10 cellular contexts compared by ENCODE assay signal in the genomic region with DNA sequence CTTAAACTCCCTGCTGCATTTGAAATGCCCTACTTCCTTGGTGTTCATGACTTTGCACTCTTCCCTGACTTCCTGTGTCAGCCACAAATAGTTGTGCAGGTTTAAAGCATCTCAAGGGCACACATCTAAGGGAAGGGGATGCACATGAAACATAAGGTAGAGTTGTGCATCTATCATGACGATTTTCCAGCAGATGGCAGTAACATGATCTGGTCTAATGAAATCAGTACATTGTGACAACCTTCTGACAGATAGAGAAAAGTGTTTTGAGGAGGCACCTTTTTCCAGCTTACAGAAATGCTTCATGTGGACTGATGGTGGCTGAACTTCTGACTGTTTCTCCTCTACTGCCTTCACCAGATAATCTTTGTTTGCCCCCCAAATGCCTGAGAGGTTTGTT.
A peak's percentile ranks its signal among the peaks of the same experiment; 100 is the strongest.
DNase-seq lines count a peak whose midpoint lies in the region; ATAC-seq and TF ChIP-seq lines count a peak whose summit lies in the region.
"Had no signal": no experiment of that assay in that cellular context is flagged by ENCODE, and none has a peak within 500 bp of the region (broad histone marks: within the 10 kb centered on the region; RNA-seq: fewer than 3 reads in every experiment).

No MANE protein-coding gene starts in this region.

- H3K27me3 Mint-ChIP-seq in GM23338 (ENCODE audit: insufficient read depth, low read depth, poor library complexity) (no peaks in the 10 kb centered on the region), neural crest cell (ENCODE audit: low read depth) (no peaks in the 10 kb centered on the region)
- H3K27me3 Mint-ChIP-seq: activated CD8-positive, alpha-beta memory T cell treated with anti-CD3 and anti-CD28 coated beads, Interleukin-2, amount 10 ng/mL, durations not matched to agents 7 days and 5 days had no signal

- no peaks in the 10 kb centered on the region for H3K9me2 ChIP-seq in GM23338 (ENCODE audit: insufficient read depth)

- H3K4me3 Mint-ChIP-seq in GM23338 = no peak overlapping the region
- H3K4me3 Mint-ChIP-seq in neural crest cell = no peak overlapping the region
- H3K4me3 Mint-ChIP-seq: activated CD8-positive, alpha-beta memory T cell treated with anti-CD3 and anti-CD28 coated beads, Interleukin-2, amount 10 ng/mL, durations not matched to agents 7 days and 5 days had no signal

- H3K4me1 ChIP-seq in GM23338 (ENCODE audit: insufficient read depth) = no peaks in the 10 kb centered on the region

- no peak overlapping the region for H3K27ac ChIP-seq in GM23338 (ENCODE audit: low read depth)

- H3K4me1 Mint-ChIP-seq in GM23338 (peaks cover 7% of the 10 kb centered on the region; the same call in 2 of the 3 replicates), neural crest cell (no peaks in the 10 kb centered on the region)
- H3K4me1 Mint-ChIP-seq: activated CD8-positive, alpha-beta memory T cell treated with anti-CD3 and anti-CD28 coated beads, Interleukin-2, amount 10 ng/mL, durations not matched to agents 7 days and 5 days had no signal

- H3K36me3 ChIP-seq in GM23338 (ENCODE audit: insufficient read depth) = no peaks in the 10 kb centered on the region

- peak in 1 of 2 experiments; percentile 62; a peak in 2 of 4 replicates for TF ChIP-seq CTCF in GM23338 (conservative IDR thresholded peaks at IDR 0.05; ENCODE audit: low read depth in 2 of 2)
- peak; percentile 28 for TF ChIP-seq CTCF in neural crest cell (conservative IDR thresholded peaks at IDR 0.05)

- no peak overlapping the region for H3K4me2 ChIP-seq in GM23338

- no peaks in the 10 kb centered on the region for H3F3A ChIP-seq in GM23338 (replicated peaks; ENCODE audit: low read depth)

- ATAC-seq in GM23338 (no peak), GM18868 (IDR thresholded peaks at IDR 0.05; ENCODE audit: unreplicated experiment) (no peak)
- ATAC-seq: activated CD8-positive, alpha-beta memory T cell treated with anti-CD3 and anti-CD28 coated beads, Interleukin-2, amount 10 ng/mL, durations not matched to agents 7 days and 5 days had no signal

- peak; percentile 23 for DNase-seq in GM23338 (ENCODE audit: low spot score)
- DNase-seq in NCI-H524 (lab: John Stamatoyannopoulos, UW) = peak; percentile 40 to 74
- DNase-seq in cerebellar cortex (ENCODE audit: low spot score) = peak; percentile 66
- DNase-seq in neural crest cell (ENCODE audit: low read depth, low spot score) = no peak
- no peak for DNase-seq in DMS79 (lab: John Stamatoyannopoulos, UW)
- DNase-seq in posterior cingulate gyrus = no peak
- DNase-seq: activated CD8-positive, alpha-beta memory T cell treated with anti-CD3 and anti-CD28 coated beads, Interleukin-2, amount 10 ng/mL, durations not matched to agents 7 days and 5 days; NCI-H510A; stimulated activated CD8-positive, alpha-beta memory T cell treated with anti-CD3 and anti-CD28 coated beads, Interleukin-4, amount 100 ng/mL, for 48 hours had no signal

- intact Hi-C loops in posterior cingulate gyrus (cut with DNase I) = no loop called here

- no peaks in the 10 kb centered on the region for H4K20me1 ChIP-seq in GM23338 (replicated peaks; ENCODE audit: insufficient read depth)

- H2AFZ ChIP-seq in GM23338 = no peak overlapping the region

- no peaks in the 10 kb centered on the region for H3K9me3 Mint-ChIP-seq in GM23338
- no peaks in the 10 kb centered on the region for H3K9me3 Mint-ChIP-seq in neural crest cell

- H3K27ac Mint-ChIP-seq in GM23338 (no peak overlapping the region), neural crest cell (ENCODE audit: unreplicated experiment) (no peak overlapping the region)
- H3K27ac Mint-ChIP-seq: activated CD8-positive, alpha-beta memory T cell treated with anti-CD3 and anti-CD28 coated beads, Interleukin-2, amount 10 ng/mL, durations not matched to agents 7 days and 5 days had no signal

- no peaks in the 10 kb centered on the region for H3K27me3 ChIP-seq in GM23338 (ENCODE audit: insufficient read depth)

- no peaks in the 10 kb centered on the region for H3K79me2 ChIP-seq in GM23338 (replicated peaks; ENCODE audit: insufficient read depth)

- H3K36me3 Mint-ChIP-seq in GM23338 (ENCODE audit: low read depth) = no peaks in the 10 kb centered on the region
- no peaks in the 10 kb centered on the region for H3K36me3 Mint-ChIP-seq in neural crest cell (ENCODE audit: low read depth)
- H3K36me3 Mint-ChIP-seq: activated CD8-positive, alpha-beta memory T cell treated with anti-CD3 and anti-CD28 coated beads, Interleukin-2, amount 10 ng/mL, durations not matched to agents 7 days and 5 days had no signal

- H3K4me3 ChIP-seq in GM23338 = no peak overlapping the region

TF ChIP-seq in GM23338, 12 proteins besides CTCF, POLR2A, EP300 and RAD21:
- TF ChIP-seq, protein P1, sequence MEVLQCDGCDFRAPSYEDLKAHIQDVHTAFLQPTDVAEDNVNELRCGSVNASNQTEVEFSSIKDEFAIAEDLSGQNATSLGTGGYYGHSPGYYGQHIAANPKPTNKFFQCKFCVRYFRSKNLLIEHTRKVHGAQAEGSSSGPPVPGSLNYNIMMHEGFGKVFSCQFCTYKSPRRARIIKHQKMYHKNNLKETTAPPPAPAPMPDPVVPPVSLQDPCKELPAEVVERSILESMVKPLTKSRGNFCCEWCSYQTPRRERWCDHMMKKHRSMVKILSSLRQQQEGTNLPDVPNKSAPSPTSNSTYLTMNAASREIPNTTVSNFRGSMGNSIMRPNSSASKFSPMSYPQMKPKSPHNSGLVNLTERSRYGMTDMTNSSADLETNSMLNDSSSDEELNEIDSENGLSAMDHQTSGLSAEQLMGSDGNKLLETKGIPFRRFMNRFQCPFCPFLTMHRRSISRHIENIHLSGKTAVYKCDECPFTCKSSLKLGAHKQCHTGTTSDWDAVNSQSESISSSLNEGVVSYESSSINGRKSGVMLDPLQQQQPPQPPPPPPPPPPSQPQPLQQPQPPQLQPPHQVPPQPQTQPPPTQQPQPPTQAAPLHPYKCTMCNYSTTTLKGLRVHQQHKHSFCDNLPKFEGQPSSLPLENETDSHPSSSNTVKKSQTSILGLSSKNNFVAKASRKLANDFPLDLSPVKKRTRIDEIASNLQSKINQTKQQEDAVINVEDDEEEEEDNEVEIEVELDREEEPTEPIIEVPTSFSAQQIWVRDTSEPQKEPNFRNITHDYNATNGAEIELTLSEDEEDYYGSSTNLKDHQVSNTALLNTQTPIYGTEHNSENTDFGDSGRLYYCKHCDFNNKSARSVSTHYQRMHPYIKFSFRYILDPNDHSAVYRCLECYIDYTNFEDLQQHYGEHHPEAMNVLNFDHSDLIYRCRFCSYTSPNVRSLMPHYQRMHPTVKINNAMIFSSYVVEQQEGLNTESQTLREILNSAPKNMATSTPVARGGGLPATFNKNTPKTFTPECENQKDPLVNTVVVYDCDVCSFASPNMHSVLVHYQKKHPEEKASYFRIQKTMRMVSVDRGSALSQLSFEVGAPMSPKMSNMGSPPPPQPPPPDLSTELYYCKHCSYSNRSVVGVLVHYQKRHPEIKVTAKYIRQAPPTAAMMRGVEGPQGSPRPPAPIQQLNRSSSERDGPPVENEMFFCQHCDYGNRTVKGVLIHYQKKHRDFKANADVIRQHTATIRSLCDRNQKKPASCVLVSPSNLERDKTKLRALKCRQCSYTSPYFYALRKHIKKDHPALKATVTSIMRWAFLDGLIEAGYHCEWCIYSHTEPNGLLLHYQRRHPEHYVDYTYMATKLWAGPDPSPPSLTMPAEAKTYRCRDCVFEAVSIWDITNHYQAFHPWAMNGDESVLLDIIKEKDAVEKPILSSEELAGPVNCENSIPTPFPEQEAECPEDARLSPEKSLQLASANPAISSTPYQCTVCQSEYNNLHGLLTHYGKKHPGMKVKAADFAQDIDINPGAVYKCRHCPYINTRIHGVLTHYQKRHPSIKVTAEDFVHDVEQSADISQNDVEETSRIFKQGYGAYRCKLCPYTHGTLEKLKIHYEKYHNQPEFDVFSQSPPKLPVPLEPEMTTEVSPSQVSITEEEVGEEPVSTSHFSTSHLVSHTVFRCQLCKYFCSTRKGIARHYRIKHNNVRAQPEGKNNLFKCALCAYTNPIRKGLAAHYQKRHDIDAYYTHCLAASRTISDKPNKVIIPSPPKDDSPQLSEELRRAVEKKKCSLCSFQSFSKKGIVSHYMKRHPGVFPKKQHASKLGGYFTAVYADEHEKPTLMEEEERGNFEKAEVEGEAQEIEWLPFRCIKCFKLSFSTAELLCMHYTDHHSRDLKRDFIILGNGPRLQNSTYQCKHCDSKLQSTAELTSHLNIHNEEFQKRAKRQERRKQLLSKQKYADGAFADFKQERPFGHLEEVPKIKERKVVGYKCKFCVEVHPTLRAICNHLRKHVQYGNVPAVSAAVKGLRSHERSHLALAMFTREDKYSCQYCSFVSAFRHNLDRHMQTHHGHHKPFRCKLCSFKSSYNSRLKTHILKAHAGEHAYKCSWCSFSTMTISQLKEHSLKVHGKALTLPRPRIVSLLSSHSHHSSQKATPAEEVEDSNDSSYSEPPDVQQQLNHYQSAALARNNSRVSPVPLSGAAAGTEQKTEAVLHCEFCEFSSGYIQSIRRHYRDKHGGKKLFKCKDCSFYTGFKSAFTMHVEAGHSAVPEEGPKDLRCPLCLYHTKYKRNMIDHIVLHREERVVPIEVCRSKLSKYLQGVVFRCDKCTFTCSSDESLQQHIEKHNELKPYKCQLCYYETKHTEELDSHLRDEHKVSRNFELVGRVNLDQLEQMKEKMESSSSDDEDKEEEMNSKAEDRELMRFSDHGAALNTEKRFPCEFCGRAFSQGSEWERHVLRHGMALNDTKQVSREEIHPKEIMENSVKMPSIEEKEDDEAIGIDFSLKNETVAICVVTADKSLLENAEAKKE (CRISPR knock-in tag; IDR thresholded peaks at IDR 0.05) = no peak
- no peak for TF ChIP-seq NANOG (IDR thresholded peaks at IDR 0.05; ENCODE audit: borderline replicate concordance)
- no peak for TF ChIP-seq CREB1 (CRISPR knock-in tag; IDR thresholded peaks at IDR 0.05; ENCODE audit: low read depth)

Comparison
In these comparisons a context has a peak if more than half of its experiments do, and no peak if none do; other contexts are left out.
1. DNase-seq: peak in GM23338 (single experiment), NCI-H524 (2 of 2) and cerebellar cortex (single experiment); none in neural crest cell (single experiment), DMS79 (single experiment) and posterior cingulate gyrus (0 of 10).